ENCODE assay signal across 19 cellular contexts in the genomic region with DNA sequence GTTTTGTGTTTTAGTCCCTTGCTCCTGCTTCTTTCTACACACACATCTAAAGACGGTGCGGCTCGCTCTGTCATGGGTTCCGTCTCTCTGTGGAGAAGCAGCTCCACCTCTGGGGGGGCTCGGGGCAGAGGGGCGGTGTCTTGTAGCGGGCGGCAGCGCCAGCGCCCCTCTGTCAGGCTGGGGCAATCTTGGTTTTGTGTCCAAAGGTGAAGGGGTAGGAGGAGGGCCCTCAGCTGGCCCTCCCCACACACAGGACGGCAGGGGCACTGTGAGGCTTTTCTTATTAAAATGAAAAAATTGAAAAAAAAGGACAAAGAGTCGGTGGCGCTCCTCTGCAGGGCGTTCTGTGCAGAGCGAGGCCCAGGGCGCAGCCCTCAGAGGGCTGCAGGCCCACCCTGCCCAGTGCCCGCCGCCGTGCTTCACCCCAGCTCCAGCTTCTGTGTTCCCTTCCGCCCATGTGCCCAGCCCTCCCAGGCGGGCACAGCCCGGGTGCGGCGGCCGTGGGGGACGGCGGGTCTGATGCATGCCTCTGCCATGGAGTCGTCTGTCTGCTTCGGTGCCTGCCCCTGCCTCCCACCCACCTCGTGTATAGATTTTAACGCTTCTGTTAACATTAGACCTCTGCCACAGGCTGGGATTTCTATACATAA.
"Had no signal": no experiment of that assay in that cellular context is flagged by ENCODE, and none has a peak within 500 bp of the region (broad histone marks: within the 10 kb centered on the region; RNA-seq: fewer than 3 reads in every experiment).

No MANE protein-coding gene starts in this region.

- DNase-seq: activated CD4-positive, alpha-beta T cell treated with anti-CD3 and anti-CD28 coated beads, Interleukin-2, amount 50 U/mL, for 4 hours; activated gamma-delta T cell; dermis blood vessel endothelial cell; gastrocnemius medialis; heart left ventricle; left ventricle myocardium inferior; naive B cell; SK-N-SH; spleen; stimulated activated CD4-positive, alpha-beta T cell treated with anti-CD3 and anti-CD28 coated beads, Interleukin-4, amount 100 ng/mL, for 4 hours; stimulated activated naive B cell treated with anti-CD40 and anti-IgM and Interleukin-4, amounts not matched to agents 10 μg/mL and 1 μg/mL and 100 μg/mL, for 72 hours had no signal

- ATAC-seq: gastrocnemius medialis; heart left ventricle; stimulated activated naive B cell treated with anti-CD40 and anti-IgM and Interleukin-4, amounts not matched to agents 10 μg/mL and 1 μg/mL and 100 μg/mL, for 72 hours had no signal

- H3K27ac ChIP-seq: gastrocnemius medialis, neutrophil, parathyroid adenoma had no signal

- H3K36me3 ChIP-seq: gastrocnemius medialis, left ventricle myocardium inferior had no signal

- H3K27me3 ChIP-seq: gastrocnemius medialis, heart left ventricle, neutrophil, spleen, suprapubic skin, upper lobe of left lung had no signal

- H3K4me1 ChIP-seq: gastrocnemius medialis, parathyroid adenoma had no signal

- H3K36me3 Mint-ChIP-seq: naive B cell had no signal

- H3K4me3 ChIP-seq: gastrocnemius medialis, heart left ventricle, left ventricle myocardium inferior, upper lobe of left lung had no signal

- H3K9me3 Mint-ChIP-seq: activated naive CD4-positive, alpha-beta T cell treated with anti-CD3 and anti-CD28 coated beads, Interleukin-2, amount 50 U/mL, for 24 hours; stimulated activated naive B cell treated with anti-CD40 and anti-IgM and Interleukin-4, amounts not matched to agents 10 μg/mL and 1 μg/mL and 100 μg/mL, for 72 hours; T-helper 2 cell treated with Interferon-gamma antibody and Interleukin-4, amounts not matched to agents 5 μg/mL and 100 μg/mL, for 36 hours had no signal

- H3K27ac Mint-ChIP-seq: activated naive CD4-positive, alpha-beta T cell treated with anti-CD3 and anti-CD28 coated beads, Interleukin-2, amount 50 U/mL, for 24 hours; stimulated activated naive B cell treated with anti-CD40 and anti-IgM and Interleukin-4, amounts not matched to agents 10 μg/mL and 1 μg/mL and 100 μg/mL, for 72 hours; T-helper 2 cell treated with Interferon-gamma antibody and Interleukin-4, amounts not matched to agents 5 μg/mL and 100 μg/mL, for 36 hours had no signal

- FAIRE-seq: astrocyte, TTC549 had no signal

- H3K9me3 ChIP-seq: gastrocnemius medialis, heart left ventricle, left ventricle myocardium inferior, neutrophil, SK-N-SH, suprapubic skin, upper lobe of left lung had no signal

- H3K4me1 Mint-ChIP-seq: activated naive CD4-positive, alpha-beta T cell treated with anti-CD3 and anti-CD28 coated beads, Interleukin-2, amount 50 U/mL, for 24 hours; stimulated activated naive B cell treated with anti-CD40 and anti-IgM and Interleukin-4, amounts not matched to agents 10 μg/mL and 1 μg/mL and 100 μg/mL, for 72 hours had no signal

- H3K4me3 Mint-ChIP-seq: activated naive CD4-positive, alpha-beta T cell treated with anti-CD3 and anti-CD28 coated beads, Interleukin-2, amount 50 U/mL, for 24 hours; stimulated activated naive B cell treated with anti-CD40 and anti-IgM and Interleukin-4, amounts not matched to agents 10 μg/mL and 1 μg/mL and 100 μg/mL, for 72 hours; T-helper 2 cell treated with Interferon-gamma antibody and Interleukin-4, amounts not matched to agents 5 μg/mL and 100 μg/mL, for 36 hours had no signal

- H3K27me3 Mint-ChIP-seq: activated naive CD4-positive, alpha-beta T cell treated with anti-CD3 and anti-CD28 coated beads, Interleukin-2, amount 50 U/mL, for 24 hours; naive B cell; stimulated activated naive B cell treated with anti-CD40 and anti-IgM and Interleukin-4, amounts not matched to agents 10 μg/mL and 1 μg/mL and 100 μg/mL, for 72 hours had no signal
